8 cellular contexts compared by ENCODE assay signal in genomic region chr2:156434461-156435291, GRCh38. TPM values are rescaled to one million over a fixed set of nuclear protein-coding genes. Genes with fewer than 3 reads are reported as not detected.
DNase-seq lines count a peak whose midpoint lies in the region; ATAC-seq and TF ChIP-seq lines count a peak whose summit lies in the region.

No MANE protein-coding gene starts in this region.

- 84 to 85% methylated on average over 3 to 4 of the region's 8 CpGs for WGBS in mesodermal cell (ENCODE audit: insufficient coverage in 2 of 2), 2 experiments

- no peaks in the 10 kb centered on the region for H3K9me3 Mint-ChIP-seq in MCF 10A (ENCODE audit: unreplicated experiment)

- H3K4me3 ChIP-seq in right atrium auricular region: peak overlapping the region; percentile 53 to 67
- peak overlapping the region; percentile 56 for H3K4me3 ChIP-seq in mesodermal cell (ENCODE audit: extremely low read depth, insufficient read depth, low read length, poor library complexity, severe bottlenecking)
- peak overlapping the region; percentile 55 to 66 for H3K4me3 ChIP-seq in vagina

- H3K4me1 ChIP-seq in right atrium auricular region (peaks cover 0 to 30% of the 10 kb centered on the region in 2 donors), mesodermal cell (ENCODE audit: control insufficient read depth, insufficient read depth, low read length, poor library complexity, severe bottlenecking) (peaks cover 33% of the 10 kb centered on the region), vagina (peaks cover 47% of the 10 kb centered on the region)

- intact Hi-C loops in Right ventricle myocardium superior (cut with DNase I): loop anchor here (5.0 kb wide), 1 partner anchor 32 kb away; no protein-coding TSS in a partner anchor
- intact Hi-C loops in MCF 10A (cut with micrococcal nuclease): loop anchor here (5.0 kb wide), 1 partner anchor 388 kb away; no protein-coding TSS in a partner anchor
- intact Hi-C loops in vagina (cut with DNase I): loop anchor here (10.0 kb wide), 1 partner anchor 90 kb away; no protein-coding TSS in a partner anchor

- peak overlapping the region; percentile 88 for H3K4me3 Mint-ChIP-seq in MCF 10A (ENCODE audit: unreplicated experiment)

- no peaks in the 10 kb centered on the region for H3K27me3 Mint-ChIP-seq in MCF 10A (ENCODE audit: insufficient read depth, unreplicated experiment)

- no peaks in the 10 kb centered on the region for H3K36me3 Mint-ChIP-seq in MCF 10A (ENCODE audit: insufficient read depth, unreplicated experiment)

- TF ChIP-seq CTCF in right atrium auricular region (IDR thresholded peaks at IDR 0.05) (no peak), MCF 10A (IDR thresholded peaks at IDR 0.05; ENCODE audit: unreplicated experiment) (no peak), vagina (IDR thresholded peaks at IDR 0.05) (no peak)

- no peaks in the 10 kb centered on the region for H3K9me3 ChIP-seq in right atrium auricular region
- no peaks in the 10 kb centered on the region for H3K9me3 ChIP-seq in mesodermal cell (ENCODE audit: control insufficient read depth, low read length)
- no peaks in the 10 kb centered on the region for H3K9me3 ChIP-seq in vagina

- H3K4me1 Mint-ChIP-seq in MCF 10A (ENCODE audit: insufficient read depth, unreplicated experiment): peaks cover 34% of the 10 kb centered on the region

- TF ChIP-seq POLR2A in vagina (IDR thresholded peaks at IDR 0.05) (no peak), GM18505 (IDR thresholded peaks at IDR 0.05; ENCODE audit: borderline replicate concordance, extremely low read depth, insufficient read depth, insufficient read length) (no peak)

- peak overlapping the region; percentile 77 for H3K27ac Mint-ChIP-seq in MCF 10A (ENCODE audit: low read depth, unreplicated experiment)

- POLR2A ChIA-PET in MCF 10A (lab: Yijun Ruan, JAX): interaction anchor here (4.5 to 5.3 kb wide), 3 partner anchors 35 to 100 kb away, joined by 52 to 90 read pairs (median 74); partner anchors contain the start of gene NR4A2

- no peaks in the 10 kb centered on the region for H3K36me3 ChIP-seq in right atrium auricular region
- no peaks in the 10 kb centered on the region for H3K36me3 ChIP-seq in mesodermal cell (ENCODE audit: control insufficient read depth, insufficient read depth, low read length)
- no peaks in the 10 kb centered on the region for H3K36me3 ChIP-seq in vagina

- H3K27me3 ChIP-seq in right atrium auricular region (no peaks in the 10 kb centered on the region), vagina (no peaks in the 10 kb centered on the region)

- peak overlapping the region; percentile 96 for H3K27ac ChIP-seq in right atrium auricular region
- peak overlapping the region; percentile 91 for H3K27ac ChIP-seq in mesodermal cell (ENCODE audit: low read depth, low read length, severe bottlenecking)
- peak overlapping the region; percentile 94 for H3K27ac ChIP-seq in vagina

- no peak for DNase-seq in right atrium auricular region (ENCODE audit: low spot score)
- no peak for DNase-seq in Right ventricle myocardium superior
- no peak for DNase-seq in MCF 10A (ENCODE audit: unreplicated experiment)
- no peak for DNase-seq in vagina (ENCODE audit: extremely low spot score in 2 of 2)
- DNase-seq in NCI-H510A (lab: John Stamatoyannopoulos, UW): no peak

- ATAC-seq in Right ventricle myocardium superior (ENCODE audit: poor library complexity) (no peak), GM18505 (IDR thresholded peaks at IDR 0.05; ENCODE audit: unreplicated experiment) (no peak), GM18519 (IDR thresholded peaks at IDR 0.05; ENCODE audit: low FRiP score, unreplicated experiment) (no peak)

- CTCF ChIA-PET in MCF 10A (lab: Yijun Ruan, JAX): interaction anchor here (0.8 to 2.3 kb wide), 2 partner anchors 94 to 100 kb away, joined by 4 to 10 read pairs; no protein-coding TSS in a partner anchor

- no TSS peak for BruUV-seq in MCF 10A (replicated peaks; lab: Mats Ljungman, UMichigan)

RNA-seq across cellular contexts. Expression of gene GPD2, which starts 1.5 kb away (rescaled TPM):
- total RNA-seq in right atrium auricular region: 10 to 100 TPM; 14.9 to 29.1 TPM
- total RNA-seq in Right ventricle myocardium superior: 15.8 TPM
- total RNA-seq in MCF 10A (2022): 37.4 and 62.5 TPM in 2 replicates
- 23.9 TPM for polyA plus RNA-seq in mesodermal cell (2013, experiment 1 of 2)
- polyA plus RNA-seq in mesodermal cell (2013, experiment 2 of 2): 21.7 TPM
- 30.4 TPM for total RNA-seq in vagina
